26 cellular contexts compared by ENCODE assay signal in the genomic region with DNA sequence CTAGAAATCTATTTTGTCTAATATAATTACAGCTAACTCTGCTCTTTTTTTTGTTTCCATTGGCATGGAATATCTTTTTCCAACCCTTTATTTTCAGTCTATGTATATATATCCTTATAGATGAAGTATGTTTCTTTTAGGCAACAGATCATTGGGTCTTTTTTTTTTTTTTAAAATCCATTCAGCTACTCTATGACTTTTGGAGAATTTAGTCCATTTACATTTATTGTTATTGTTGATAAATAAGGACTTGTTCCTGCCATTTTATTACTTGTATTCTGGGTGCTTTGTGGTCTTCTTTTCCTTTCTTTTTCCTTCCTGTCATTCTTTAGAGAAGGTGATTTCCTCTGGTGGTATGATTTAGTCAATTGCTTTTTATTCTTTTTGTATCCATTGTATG.
"Had no signal": no experiment of that assay in that cellular context is flagged by ENCODE, and none has a peak within 500 bp of the region (broad histone marks: within the 10 kb centered on the region; RNA-seq: fewer than 3 reads in every experiment).

No MANE protein-coding gene starts in this region.

- H3K9me3 ChIP-seq: testis, thyroid gland, vagina had no signal

- H3K4me3 ChIP-seq: stomach, suprapubic skin, testis, thoracic aorta, thyroid gland, tibial artery, tibial nerve, upper lobe of left lung, upper lobe of right lung, uterus, vagina had no signal

- H3K27ac ChIP-seq: stomach, suprapubic skin, testis, thoracic aorta, thyroid gland, tibial artery, tibial nerve, upper lobe of left lung, upper lobe of right lung, uterus, vagina had no signal

- FAIRE-seq: urothelium cell line had no signal

- H3K27me3 ChIP-seq: stomach, suprapubic skin, testis, thyroid gland, tibial artery, tibial nerve, upper lobe of left lung, upper lobe of right lung, uterus, vagina had no signal

- H3K36me3 ChIP-seq: stomach, suprapubic skin, thoracic aorta, thyroid gland, tibial artery, tibial nerve, upper lobe of left lung, upper lobe of right lung, uterus, vagina had no signal

- H3K4me1 ChIP-seq: stomach, suprapubic skin, testis, thyroid gland, tibial artery, tibial nerve, upper lobe of left lung, upper lobe of right lung, uterus, vagina had no signal

- DNase-seq: stimulated activated CD4-positive, alpha-beta T cell treated with anti-CD3 and anti-CD28 coated beads, Interleukin-2, amount 100 ng/mL, for 48 hours; stimulated activated CD4-positive, alpha-beta T cell treated with anti-CD3 and anti-CD28 coated beads, Interleukin-4, amount 100 ng/mL, for 1 hour; stimulated activated CD4-positive, alpha-beta T cell treated with anti-CD3 and anti-CD28 coated beads, Interleukin-4, amount 100 ng/mL, for 24 hours; stimulated activated CD4-positive, alpha-beta T cell treated with anti-CD3 and anti-CD28 coated beads, Interleukin-4, amount 100 ng/mL, for 4 hours; stimulated activated CD8-positive, alpha-beta memory T cell treated with anti-CD3 and anti-CD28 coated beads, Interleukin-4, amount 100 ng/mL, for 48 hours; stimulated activated naive B cell treated with anti-CD40 and anti-IgM and Interleukin-4, amounts not matched to agents 10 μg/mL and 1 μg/mL and 100 μg/mL, for 72 hours; stimulated activated naive CD4-positive, alpha-beta T cell; stimulated activated naive CD4-positive, alpha-beta T cell treated with Interleukin-2 at 50 U/mL for 16 hours; stimulated activated naive CD8-positive, alpha-beta T cell treated with anti-CD3 and anti-CD28 coated beads, Interleukin-15, amount 100 ng/mL, for 72 hours; stimulated activated naive CD8-positive, alpha-beta T cell treated with anti-CD3 and anti-CD28 coated beads, Interleukin-15, Interleukin-2, amounts not matched to agents 100 U/mL and 50 U/mL, for 24 hours; stomach; substantia nigra; testis; thyroid gland; tibial artery; trophoblast cell; upper lobe of left lung; upper lobe of right lung; uterus had no signal

- ATAC-seq: stimulated activated effector memory CD8-positive, alpha-beta T cell treated with anti-CD3 and anti-CD28 coated beads, Interleukin-12 subunit alpha, Interleukin-12 subunit beta, amount 100 ng/mL, for 72 hours; stimulated activated memory B cell treated with anti-CD40 and anti-IgM and Interleukin-4, amounts not matched to agents 10 μg/mL and 1 μg/mL and 100 μg/mL, for 72 hours; stimulated activated naive B cell treated with anti-CD40 and anti-IgM and Interleukin-4, amounts not matched to agents 10 μg/mL and 1 μg/mL and 100 μg/mL, for 72 hours; stimulated activated naive CD8-positive, alpha-beta T cell treated with anti-CD3 and anti-CD28 coated beads, Interleukin-15, amount 100 ng/mL, for 72 hours; stimulated activated naive CD8-positive, alpha-beta T cell treated with anti-CD3 and anti-CD28 coated beads, Interleukin-15, Interleukin-2, amounts not matched to agents 100 U/mL and 50 U/mL, for 24 hours; upper lobe of right lung had no signal
